14 cellular contexts compared by ENCODE assay signal in the genomic region with DNA sequence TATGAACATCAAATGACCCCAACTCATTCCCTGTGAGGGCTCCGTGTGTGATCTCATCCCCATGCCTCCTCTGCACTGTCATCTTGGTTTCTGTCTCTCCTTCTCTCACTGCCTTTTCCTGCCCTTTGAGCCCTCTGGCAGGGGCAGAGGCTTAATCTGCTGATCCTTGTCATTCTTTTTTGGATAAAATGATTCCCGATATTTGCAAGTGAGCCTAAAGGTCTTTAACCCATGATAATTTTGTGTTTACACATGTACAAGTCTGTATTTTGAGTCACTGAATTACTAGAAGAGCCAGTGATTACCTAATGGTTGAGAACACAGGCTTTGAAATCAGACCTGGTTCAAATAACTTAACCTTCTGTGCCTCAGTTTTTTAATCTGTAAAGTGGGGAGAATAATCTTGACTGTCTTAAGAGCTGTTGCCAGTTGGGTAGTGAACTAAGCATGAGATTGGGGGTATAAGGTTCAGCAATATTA. TPM values are rescaled to one million over a fixed set of nuclear protein-coding genes. Genes with fewer than 3 reads are reported as not detected.
DNase-seq lines count a peak whose midpoint lies in the region; ATAC-seq and TF ChIP-seq lines count a peak whose summit lies in the region.
"Had no signal": no experiment of that assay in that cellular context is flagged by ENCODE, and none has a peak within 500 bp of the region (broad histone marks: within the 10 kb centered on the region; RNA-seq: fewer than 3 reads in every experiment).

No MANE protein-coding gene starts in this region.

- H3K27ac ChIP-seq in right lobe of liver = peak overlapping the region; percentile 94 to 98 (median 97)

- H3K4me3 Mint-ChIP-seq in activated T-cell treated with anti-CD3 and anti-CD28 coated beads, Interleukin-2, amount 50 U/mL, for 4 hours = peak overlapping the region; percentile 1
- no peak overlapping the region for H3K4me3 Mint-ChIP-seq in activated CD8-positive, alpha-beta T cell treated with anti-CD3 and anti-CD28 coated beads, Interleukin-2, amount 10 ng/mL, durations not matched to agents 7 days and 5 days
- H3K4me3 Mint-ChIP-seq in stimulated activated naive CD8-positive, alpha-beta T cell treated with anti-CD3 and anti-CD28 coated beads, Interleukin-15, amount 100 ng/mL, for 72 hours = peak overlapping the region; percentile 25 to 84

- intact Hi-C loops in right lobe of liver (cut with DNase I) = loop anchor here (10.0 kb wide), 2 partner anchors 215 to 265 kb away; no protein-coding TSS in a partner anchor

- H3K27me3 Mint-ChIP-seq in activated T-cell treated with anti-CD3 and anti-CD28 coated beads, Interleukin-2, amount 50 U/mL, for 4 hours (ENCODE audit: low read depth) = no peaks in the 10 kb centered on the region
- H3K27me3 Mint-ChIP-seq in activated CD8-positive, alpha-beta T cell treated with anti-CD3 and anti-CD28 coated beads, Interleukin-2, amount 10 ng/mL, durations not matched to agents 7 days and 5 days (ENCODE audit: low read depth) = no peaks in the 10 kb centered on the region
- no peaks in the 10 kb centered on the region for H3K27me3 Mint-ChIP-seq in stimulated activated naive CD8-positive, alpha-beta T cell treated with anti-CD3 and anti-CD28 coated beads, Interleukin-15, amount 100 ng/mL, for 72 hours

- DNase-seq in activated T-cell treated with anti-CD3 and anti-CD28 coated beads, Interleukin-2, amount 50 U/mL, for 4 hours = no peak
- no peak for DNase-seq in activated T-cell treated with anti-CD3 and anti-CD28 coated beads, Interleukin-2, amount 50 U/mL, for 1 hour
- DNase-seq in activated CD8-positive, alpha-beta T cell treated with anti-CD3 and anti-CD28 coated beads, Interleukin-2, amount 10 ng/mL, durations not matched to agents 7 days and 5 days = no peak
- DNase-seq in right lobe of liver = peak in 2 of 3 donors; percentile 53 to 67
- no peak for DNase-seq in stimulated activated naive CD8-positive, alpha-beta T cell treated with anti-CD3 and anti-CD28 coated beads, Interleukin-15, amount 100 ng/mL, for 72 hours
- no peak for DNase-seq in amygdala (lab: John Stamatoyannopoulos, UW)
- DNase-seq in GM10266 (ENCODE audit: extremely low spot score) = no peak
- DNase-seq: ACHN; MG63; NCI-H2029 treated with DMSO at 0.1 percent for 48 hours; NCI-H69; stimulated activated CD4-positive, alpha-beta T cell treated with anti-CD3 and anti-CD28 coated beads, Interleukin-4, amount 100 ng/mL, for 1 hour had no signal

- TF ChIP-seq CTCF in right lobe of liver (IDR thresholded peaks at IDR 0.05) (no peak), GM10266 (IDR thresholded peaks at IDR 0.05; ENCODE audit: control insufficient read depth, insufficient read depth, low read depth, missing control alignments) (no peak)

- peak overlapping the region; percentile 30 for H3K27ac Mint-ChIP-seq in activated CD8-positive, alpha-beta T cell treated with anti-CD3 and anti-CD28 coated beads, Interleukin-2, amount 10 ng/mL, durations not matched to agents 7 days and 5 days
- H3K27ac Mint-ChIP-seq in stimulated activated naive CD8-positive, alpha-beta T cell treated with anti-CD3 and anti-CD28 coated beads, Interleukin-15, amount 100 ng/mL, for 72 hours = no peak overlapping the region

- H3K4me1 ChIP-seq in right lobe of liver = peaks cover 0 to 66% (median 22%) of the 10 kb centered on the region in 4 donors

- no peaks in the 10 kb centered on the region for H3K9me3 Mint-ChIP-seq in activated T-cell treated with anti-CD3 and anti-CD28 coated beads, Interleukin-2, amount 50 U/mL, for 4 hours
- H3K9me3 Mint-ChIP-seq in activated CD8-positive, alpha-beta T cell treated with anti-CD3 and anti-CD28 coated beads, Interleukin-2, amount 10 ng/mL, durations not matched to agents 7 days and 5 days (ENCODE audit: insufficient read depth) = no peaks in the 10 kb centered on the region
- no peaks in the 10 kb centered on the region for H3K9me3 Mint-ChIP-seq in stimulated activated naive CD8-positive, alpha-beta T cell treated with anti-CD3 and anti-CD28 coated beads, Interleukin-15, amount 100 ng/mL, for 72 hours

- H3K4me3 ChIP-seq in right lobe of liver = peak overlapping the region; percentile 67 to 76 (median 75)

- POLR2A ChIA-PET in activated CD8-positive, alpha-beta T cell treated with anti-CD3 and anti-CD28 coated beads, Interleukin-2, amount 10 ng/mL, durations not matched to agents 7 days and 5 days (lab: Charles Lee) = no interaction called here

- no peaks in the 10 kb centered on the region for H3K36me3 ChIP-seq in right lobe of liver

- peaks cover 21% of the 10 kb centered on the region for H3K4me1 Mint-ChIP-seq in activated T-cell treated with anti-CD3 and anti-CD28 coated beads, Interleukin-2, amount 50 U/mL, for 4 hours (ENCODE audit: low read depth)
- peaks cover 27% of the 10 kb centered on the region for H3K4me1 Mint-ChIP-seq in activated CD8-positive, alpha-beta T cell treated with anti-CD3 and anti-CD28 coated beads, Interleukin-2, amount 10 ng/mL, durations not matched to agents 7 days and 5 days (ENCODE audit: low read depth)
- H3K4me1 Mint-ChIP-seq in stimulated activated naive CD8-positive, alpha-beta T cell treated with anti-CD3 and anti-CD28 coated beads, Interleukin-15, amount 100 ng/mL, for 72 hours = peaks cover 31% of the 10 kb centered on the region

- H3K9me3 ChIP-seq in right lobe of liver = no peaks in the 10 kb centered on the region
- H3K9me3 ChIP-seq: MG63 had no signal

- ATAC-seq in activated T-cell treated with anti-CD3 and anti-CD28 coated beads, Interleukin-2, amount 50 U/mL, for 4 hours = no peak
- ATAC-seq in activated CD8-positive, alpha-beta T cell treated with anti-CD3 and anti-CD28 coated beads, Interleukin-2, amount 10 ng/mL, durations not matched to agents 7 days and 5 days = no peak
- ATAC-seq in right lobe of liver (peak; percentile 4 to 38 (median 24)), GM21825 (IDR thresholded peaks at IDR 0.05; ENCODE audit: unreplicated experiment) (no peak)
- ATAC-seq in stimulated activated naive CD8-positive, alpha-beta T cell treated with anti-CD3 and anti-CD28 coated beads, Interleukin-15, amount 100 ng/mL, for 72 hours = no peak
- ATAC-seq: right cardiac atrium had no signal

- H3K27me3 ChIP-seq in right lobe of liver = no peaks in the 10 kb centered on the region
- H3K27me3 ChIP-seq: MG63 had no signal

- H3K36me3 Mint-ChIP-seq in activated T-cell treated with anti-CD3 and anti-CD28 coated beads, Interleukin-2, amount 50 U/mL, for 4 hours (ENCODE audit: insufficient read depth) = no peaks in the 10 kb centered on the region
- H3K36me3 Mint-ChIP-seq in activated CD8-positive, alpha-beta T cell treated with anti-CD3 and anti-CD28 coated beads, Interleukin-2, amount 10 ng/mL, durations not matched to agents 7 days and 5 days (ENCODE audit: low read depth) = no peaks in the 10 kb centered on the region

- CTCF ChIA-PET in activated CD8-positive, alpha-beta T cell treated with anti-CD3 and anti-CD28 coated beads, Interleukin-2, amount 10 ng/mL, durations not matched to agents 7 days and 5 days (lab: Charles Lee) = interaction anchor here (1.1 kb wide), 1 partner anchor 15 kb away, joined by 3 read pairs; no protein-coding TSS in a partner anchor

- TF ChIP-seq POLR2A in right lobe of liver (IDR thresholded peaks at IDR 0.05) = no peak

- 5% methylated on average over 2 of the region's 2 CpGs for WGBS in right lobe of liver (ENCODE audit: insufficient coverage, low coverage, low lambda C conversion rate, missing lambda C conversion rate)

RNA-seq across cellular contexts. Expression of a gene that starts 1.8 kb away (rescaled TPM):
- 10 to 100 TPM; 25.4 to 27.2 (median 25.9) TPM for total RNA-seq in activated T-cell treated with anti-CD3 and anti-CD28 coated beads, Interleukin-2, amount 50 U/mL, for 4 hours
- total RNA-seq in activated CD8-positive, alpha-beta T cell treated with anti-CD3 and anti-CD28 coated beads, Interleukin-2, amount 10 ng/mL, durations not matched to agents 7 days and 5 days = 10 to 100 TPM; 30.0 to 35.3 TPM
- total RNA-seq in right lobe of liver = 100 to 1,000 TPM; 167 to 856 (median 390) TPM

RNA-seq across cellular contexts. Expression of a gene that starts 7.3 kb away (rescaled TPM):
- total RNA-seq in activated T-cell treated with anti-CD3 and anti-CD28 coated beads, Interleukin-2, amount 50 U/mL, for 4 hours = 10 to 100 TPM; 47.6 to 67.8 (median 52.2) TPM
- total RNA-seq in activated CD8-positive, alpha-beta T cell treated with anti-CD3 and anti-CD28 coated beads, Interleukin-2, amount 10 ng/mL, durations not matched to agents 7 days and 5 days = 10 to 100 TPM; 87.2 to 95.9 TPM
- total RNA-seq in right lobe of liver = 100 to 1,000 TPM; 207 to 885 (median 634) TPM

Comparison
In these comparisons a context has a peak if more than half of its experiments do, and no peak if none do; other contexts are left out.
1. ATAC-seq: peak in right lobe of liver (4 of 4); none in activated T-cell treated with anti-CD3 and anti-CD28 coated beads, Interleukin-2, amount 50 U/mL, for 4 hours (0 of 2), activated CD8-positive, alpha-beta T cell treated with anti-CD3 and anti-CD28 coated beads, Interleukin-2, amount 10 ng/mL, durations not matched to agents 7 days and 5 days (single experiment), stimulated activated naive CD8-positive, alpha-beta T cell treated with anti-CD3 and anti-CD28 coated beads, Interleukin-15, amount 100 ng/mL, for 72 hours (single experiment) and GM21825 (single experiment).
2. DNase-seq: peak in right lobe of liver (2 of 3); none in activated T-cell treated with anti-CD3 and anti-CD28 coated beads, Interleukin-2, amount 50 U/mL, for 4 hours (single experiment), activated T-cell treated with anti-CD3 and anti-CD28 coated beads, Interleukin-2, amount 50 U/mL, for 1 hour (single experiment), activated CD8-positive, alpha-beta T cell treated with anti-CD3 and anti-CD28 coated beads, Interleukin-2, amount 10 ng/mL, durations not matched to agents 7 days and 5 days (single experiment), stimulated activated naive CD8-positive, alpha-beta T cell treated with anti-CD3 and anti-CD28 coated beads, Interleukin-15, amount 100 ng/mL, for 72 hours (0 of 2), amygdala (0 of 56) and GM10266 (single experiment).
3. RNA of a gene that starts 1.8 kb away (total RNA-seq): 167 to 856 TPM in right lobe of liver; 30.0 to 35.3 TPM in activated CD8-positive, alpha-beta T cell treated with anti-CD3 and anti-CD28 coated beads, Interleukin-2, amount 10 ng/mL, durations not matched to agents 7 days and 5 days and 25.4 to 27.2 TPM in activated T-cell treated with anti-CD3 and anti-CD28 coated beads, Interleukin-2, amount 50 U/mL, for 4 hours; every median in the first group is over 4 times any median in the second.